ENCODE assay signal across 1 cellular context in the genomic region with DNA sequence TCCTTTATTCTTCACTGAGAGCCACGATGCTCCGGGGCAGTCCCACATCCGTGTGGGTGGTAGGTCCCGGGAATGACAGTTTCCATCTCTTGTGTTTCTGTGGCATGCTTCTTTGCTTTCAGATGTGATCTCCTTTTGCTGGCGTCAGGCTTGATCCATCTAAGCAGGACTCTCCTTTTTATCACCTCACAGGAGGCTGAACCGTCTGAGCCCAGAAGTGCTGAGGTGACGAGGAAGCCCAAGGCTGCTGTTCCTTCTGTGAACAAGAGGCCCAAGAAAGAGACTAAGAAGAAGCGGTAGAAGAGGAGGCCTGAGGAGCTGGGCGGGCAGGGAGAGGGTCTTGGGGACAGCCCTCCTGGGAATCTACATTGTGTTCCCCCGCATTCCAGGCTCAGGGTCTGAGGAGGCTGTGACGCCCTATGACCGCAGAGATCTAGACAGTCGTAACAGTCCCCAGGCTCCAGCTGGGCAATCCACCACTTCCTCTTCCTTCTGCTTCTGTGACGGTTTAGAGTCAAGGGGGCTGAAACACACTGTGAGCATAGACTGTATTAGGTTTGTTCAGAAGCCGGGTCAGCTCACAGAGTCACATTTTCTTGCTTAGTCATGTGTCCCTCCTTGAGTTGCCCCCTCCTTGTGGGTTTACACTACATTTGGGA.
TF ChIP-seq lines count a peak whose summit lies in the region.

No MANE protein-coding gene starts in this region.

TF ChIP-seq in SK-N-SH treated with all-trans-retinoic acid at 6 μM for 48 hours, 23 proteins besides CTCF, POLR2A, EP300 and RAD21 (continued from another document):
- TF ChIP-seq TOX (CRISPR knock-in tag; IDR thresholded peaks at IDR 0.05; ENCODE audit: borderline replicate concordance) (no peak), ZNF565 (CRISPR knock-in tag; conservative IDR thresholded peaks at IDR 0.05; ENCODE audit: low read depth) (no peak), TSHZ2 (CRISPR knock-in tag; IDR thresholded peaks at IDR 0.05) (no peak), TCF4 (CRISPR knock-in tag; IDR thresholded peaks at IDR 0.05; ENCODE audit: borderline replicate concordance) (no peak)
